In the genomic region with DNA sequence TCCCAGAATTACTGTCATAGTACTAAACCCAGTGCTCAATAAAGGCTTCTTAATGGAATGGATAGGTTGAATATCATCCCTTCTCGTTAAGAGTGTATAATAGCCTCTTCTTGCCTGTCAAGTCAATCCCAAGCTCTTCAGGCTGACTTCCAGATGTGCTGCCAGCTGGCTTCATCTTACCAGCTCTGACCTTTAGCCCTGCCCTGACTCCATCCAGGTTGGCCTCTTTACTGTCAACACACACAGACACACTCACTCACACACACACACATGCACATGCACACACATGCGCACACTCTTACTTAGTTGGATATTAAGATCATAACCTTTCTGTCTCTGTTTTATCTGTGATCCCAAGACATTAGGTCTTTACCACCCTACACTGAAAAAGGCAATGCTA, we compare ENCODE assay signal across 21 cellular contexts. TPM values are rescaled to one million over a fixed set of nuclear protein-coding genes. Genes with fewer than 3 reads are reported as not detected.
"Had no signal": no experiment of that assay in that cellular context is flagged by ENCODE, and none has a peak within 500 bp of the region (broad histone marks: within the 10 kb centered on the region; RNA-seq: fewer than 3 reads in every experiment).

No MANE protein-coding gene starts in this region.

- FAIRE-seq: endometrium, frontal cortex had no signal

- ATAC-seq: esophagus mucosa; left colon; naive thymus-derived CD4-positive, alpha-beta T cell; stimulated activated effector memory CD8-positive, alpha-beta T cell treated with anti-CD3 and anti-CD28 coated beads, Interleukin-12 subunit alpha, Interleukin-12 subunit beta, amount 100 ng/mL, for 72 hours; stimulated activated naive CD8-positive, alpha-beta T cell treated with anti-CD3 and anti-CD28 coated beads, Interleukin-15, Interleukin-2, amounts not matched to agents 100 U/mL and 50 U/mL, for 24 hours had no signal

- H3K9me3 Mint-ChIP-seq: stimulated activated effector memory CD8-positive, alpha-beta T cell treated with anti-CD3 and anti-CD28 coated beads, Interleukin-12 subunit alpha, Interleukin-12 subunit beta, amount 100 ng/mL, for 72 hours; type B pancreatic cell had no signal

- H3K36me3 Mint-ChIP-seq: naive thymus-derived CD4-positive, alpha-beta T cell; stimulated activated effector memory CD8-positive, alpha-beta T cell treated with anti-CD3 and anti-CD28 coated beads, Interleukin-12 subunit alpha, Interleukin-12 subunit beta, amount 100 ng/mL, for 72 hours; type B pancreatic cell had no signal

- DNase-seq: effector memory CD4-positive, alpha-beta T cell; heart left ventricle; hippocampal formation; left colon; mammary epithelial cell; naive thymus-derived CD4-positive, alpha-beta T cell; posterior cingulate gyrus; stimulated activated CD4-positive, alpha-beta T cell treated with anti-CD3 and anti-CD28 coated beads, Interleukin-2, amount 100 ng/mL, for 48 hours; stimulated activated CD8-positive, alpha-beta memory T cell treated with anti-CD3 and anti-CD28 coated beads, Interleukin-4, amount 100 ng/mL, for 48 hours; stimulated activated naive CD8-positive, alpha-beta T cell treated with anti-CD3 and anti-CD28 coated beads, Interleukin-15, Interleukin-2, amounts not matched to agents 100 U/mL and 50 U/mL, for 24 hours; thyroid gland; uterus had no signal

- H3K4me1 Mint-ChIP-seq: naive thymus-derived CD4-positive, alpha-beta T cell; stimulated activated effector memory CD8-positive, alpha-beta T cell treated with anti-CD3 and anti-CD28 coated beads, Interleukin-12 subunit alpha, Interleukin-12 subunit beta, amount 100 ng/mL, for 72 hours had no signal

- H3K27ac Mint-ChIP-seq: naive thymus-derived CD4-positive, alpha-beta T cell; stimulated activated effector memory CD8-positive, alpha-beta T cell treated with anti-CD3 and anti-CD28 coated beads, Interleukin-12 subunit alpha, Interleukin-12 subunit beta, amount 100 ng/mL, for 72 hours; type B pancreatic cell had no signal

- H3K4me3 Mint-ChIP-seq: naive thymus-derived CD4-positive, alpha-beta T cell; stimulated activated effector memory CD8-positive, alpha-beta T cell treated with anti-CD3 and anti-CD28 coated beads, Interleukin-12 subunit alpha, Interleukin-12 subunit beta, amount 100 ng/mL, for 72 hours; type B pancreatic cell had no signal

RNA-seq across cellular contexts. Expression of a gene that starts 49.1 kb away (rescaled TPM):
- total RNA-seq: esophagus mucosa; fibroblast of lung; kidney epithelial cell; mammary epithelial cell; naive thymus-derived CD4-positive, alpha-beta T cell; osteocyte; smooth muscle cell had no signal
